Comparison of ENCODE assay signal across 10 cellular contexts in the genomic region with DNA sequence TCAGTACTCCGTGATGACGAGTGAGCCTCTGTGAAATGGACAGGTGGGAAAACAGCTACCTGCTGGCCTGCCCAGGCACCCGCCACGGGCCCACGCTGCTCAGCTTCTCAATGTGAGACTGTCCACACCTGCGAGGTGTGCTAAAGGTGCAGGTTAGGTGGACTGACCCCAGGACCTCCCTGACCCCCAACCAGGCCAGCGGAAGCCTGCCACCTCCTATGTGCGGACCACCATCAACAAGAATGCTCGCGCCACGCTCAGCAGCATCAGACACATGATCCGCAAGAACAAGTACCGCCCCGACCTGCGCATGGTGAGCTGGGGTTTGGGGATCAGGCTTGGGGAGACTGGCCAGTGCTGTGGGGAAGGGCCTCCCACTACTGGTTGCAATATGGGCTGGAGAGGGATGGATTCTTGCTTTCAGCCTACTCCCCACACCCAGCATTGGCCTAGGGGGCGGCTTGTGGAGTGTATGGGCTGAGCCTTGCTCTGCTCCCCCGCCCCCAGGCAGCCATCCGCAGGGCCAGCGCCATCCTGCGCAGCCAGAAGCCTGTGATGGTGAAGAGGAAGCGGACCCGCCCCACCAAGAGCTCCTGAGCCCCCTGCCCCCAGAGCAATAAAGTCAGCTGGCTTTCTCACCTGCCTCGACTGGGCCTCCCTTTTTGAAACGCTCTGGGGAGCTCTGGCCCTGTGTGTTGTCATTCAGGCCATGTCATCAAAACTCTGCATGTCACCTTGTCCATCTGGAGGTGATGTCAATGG. TPM values are rescaled to one million over a fixed set of nuclear protein-coding genes. Genes with fewer than 3 reads are reported as not detected.
DNase-seq lines count a peak whose midpoint lies in the region; ATAC-seq and TF ChIP-seq lines count a peak whose summit lies in the region.
"Had no signal": no experiment of that assay in that cellular context is flagged by ENCODE, and none has a peak within 500 bp of the region (broad histone marks: within the 10 kb centered on the region; RNA-seq: fewer than 3 reads in every experiment).

No MANE protein-coding gene starts in this region.

- POLR2A ChIA-PET in naive thymus-derived CD8-positive, alpha-beta T cell (lab: Charles Lee): interaction anchor here (0.7 to 12.9 kb wide), 6 partner anchors 11 to 284 kb away, joined by 3 to 181 read pairs (median 12); partner anchors contain the start of genes FIZ1 and UBE2S

- H3K36me3 ChIP-seq in KMS-11 (ENCODE audit: insufficient read depth) (peaks cover 18% of the 10 kb centered on the region; the same call in 1 of the 2 replicates), testis (ENCODE audit: low read depth, missing control alignments) (no peaks in the 10 kb centered on the region)

- no peak overlapping the region for H2AFZ ChIP-seq in KMS-11 (ENCODE audit: low read depth)

- peak overlapping the region; percentile 94 for H3K4me2 ChIP-seq in KMS-11

- peaks cover 0 to 2% (median 0%) of the 10 kb centered on the region in 7 donors for H3K9me3 Mint-ChIP-seq in CD14-positive monocyte
- no peaks in the 10 kb centered on the region for H3K9me3 Mint-ChIP-seq in central memory CD8-positive, alpha-beta T cell
- peaks cover 0 to 2% (median 0%) of the 10 kb centered on the region in 9 donors for H3K9me3 Mint-ChIP-seq in naive thymus-derived CD8-positive, alpha-beta T cell

- no peak overlapping the region for H3K9ac ChIP-seq in KMS-11

- H3K27ac Mint-ChIP-seq in CD14-positive monocyte: peak overlapping the region in 5 of 7 donors; percentile 5 to 99 (median 57)
- H3K27ac Mint-ChIP-seq in central memory CD8-positive, alpha-beta T cell (ENCODE audit: low read depth): no peak overlapping the region
- H3K27ac Mint-ChIP-seq in naive thymus-derived CD8-positive, alpha-beta T cell: peak overlapping the region; percentile 31 to 100 (median 99)

- H3K36me3 Mint-ChIP-seq in CD14-positive monocyte: peaks cover 39 to 47% of the 10 kb centered on the region in 2 donors
- peaks cover 52% of the 10 kb centered on the region for H3K36me3 Mint-ChIP-seq in central memory CD8-positive, alpha-beta T cell (ENCODE audit: insufficient read depth)
- H3K36me3 Mint-ChIP-seq in naive thymus-derived CD8-positive, alpha-beta T cell: peaks cover 9 to 56% (median 21%) of the 10 kb centered on the region in 3 donors

- H3K4me3 ChIP-seq in KMS-11 (IDR thresholded peaks at IDR 0.05; ENCODE audit: insufficient read depth, low read depth, low read length): no peak overlapping the region
- no peak overlapping the region for H3K4me3 ChIP-seq in testis

- H4K20me1 ChIP-seq in KMS-11 (ENCODE audit: insufficient read depth): peaks cover 34% of the 10 kb centered on the region

- H3K27me3 Mint-ChIP-seq in CD14-positive monocyte (ENCODE audit: low read depth in 3 of 3): peaks cover 0 to 4% (median 1%) of the 10 kb centered on the region in 3 donors
- no peaks in the 10 kb centered on the region for H3K27me3 Mint-ChIP-seq in central memory CD8-positive, alpha-beta T cell
- no peaks in the 10 kb centered on the region for H3K27me3 Mint-ChIP-seq in naive thymus-derived CD8-positive, alpha-beta T cell

- peaks cover 34% of the 10 kb centered on the region for H3K79me2 ChIP-seq in KMS-11 (ENCODE audit: insufficient read depth, low read depth)

- TF ChIP-seq CTCF in CD14-positive monocyte (IDR thresholded peaks at IDR 0.05) (no peak), KMS-11 (conservative IDR thresholded peaks at IDR 0.05; ENCODE audit: low read depth, low read length) (no peak), omental fat pad (IDR thresholded peaks at IDR 0.05) (no peak), testis (IDR thresholded peaks at IDR 0.05) (no peak)

- H3K27me3 ChIP-seq in KMS-11 (ENCODE audit: insufficient read depth, low read depth) (no peaks in the 10 kb centered on the region), testis (no peaks in the 10 kb centered on the region)

- ATAC-seq in central memory CD8-positive, alpha-beta T cell (replicated peaks; ENCODE audit: extremely low read depth, poor library complexity, severe bottlenecking): no peak
- ATAC-seq in naive thymus-derived CD8-positive, alpha-beta T cell: no peak
- ATAC-seq in omental fat pad (ENCODE audit: low FRiP score): no peak

- intact Hi-C loops in CD14-positive monocyte (cut with micrococcal nuclease): loop anchor here (2.0 to 5.0 kb wide), 2 partner anchors 19 to 86 kb away; partner anchors contain the start of gene UBE2S (in 1 of the 2)
- intact Hi-C loops in testis (cut with DNase I; ENCODE audit: low total_unique reads): no loop called here

- H3K4me3 Mint-ChIP-seq in CD14-positive monocyte: peak overlapping the region in 1 of 2 donors; percentile 100
- peak overlapping the region; percentile 97 for H3K4me3 Mint-ChIP-seq in central memory CD8-positive, alpha-beta T cell
- H3K4me3 Mint-ChIP-seq in naive thymus-derived CD8-positive, alpha-beta T cell: peak overlapping the region; percentile 99 to 100 (median 100)

- H3K4me1 ChIP-seq in KMS-11 (ENCODE audit: low read depth, poor library complexity, severe bottlenecking): peaks cover 29% of the 10 kb centered on the region
- H3K4me1 ChIP-seq in testis: peaks cover 40% of the 10 kb centered on the region

- DNase-seq in CD14-positive monocyte (ENCODE audit: low spot score) (no peak), omental fat pad (ENCODE audit: low spot score) (no peak), testis (no peak), NOMO-1 (lab: John Stamatoyannopoulos, UW; ENCODE audit: unreplicated experiment in 2 of 2) (no peak)
- no peak for DNase-seq in central memory CD8-positive, alpha-beta T cell (ENCODE audit: low spot score in 2 of 2)
- DNase-seq in naive thymus-derived CD8-positive, alpha-beta T cell: peak in 1 of 10 donors; percentile 59
- no peak for DNase-seq in stimulated activated CD4-positive, alpha-beta T cell treated with anti-CD3 and anti-CD28 coated beads, Interleukin-4, amount 100 ng/mL, for 4 hours
- DNase-seq: erythroblast had no signal

- peaks cover 58% of the 10 kb centered on the region for H3K4me1 Mint-ChIP-seq in CD14-positive monocyte
- peaks cover 71% of the 10 kb centered on the region for H3K4me1 Mint-ChIP-seq in central memory CD8-positive, alpha-beta T cell
- peaks cover 26 to 79% (median 69%) of the 10 kb centered on the region in 4 donors for H3K4me1 Mint-ChIP-seq in naive thymus-derived CD8-positive, alpha-beta T cell

- 82 to 85% methylated on average over 15 to 24 of the region's 24 CpGs for WGBS in testis, 2 donors

- H3K27ac ChIP-seq in KMS-11 (no peak overlapping the region), testis (no peak overlapping the region)

- no peaks in the 10 kb centered on the region for H3K9me3 ChIP-seq in testis

- TF ChIP-seq POLR2A in testis (IDR thresholded peaks at IDR 0.05): no peak

RNA-seq across cellular contexts. Expression of gene RPL28, which starts 2.2 kb away (rescaled TPM):
- polyA plus RNA-seq in CD14-positive monocyte: 100 to 1,000 TPM; 199 to 208 TPM
- 1,000 to 10,000 TPM; 2,967 to 2,995 TPM for total RNA-seq in naive thymus-derived CD8-positive, alpha-beta T cell
- polyA plus RNA-seq in naive thymus-derived CD8-positive, alpha-beta T cell: 1,000 to 10,000 TPM in 1 of 3 donors, 100 to 1,000 TPM in 2; 559 to 1,017 (median 787) TPM
- 100 to 1,000 TPM; 490 to 747 (median 555) TPM for total RNA-seq in omental fat pad
- 100 to 1,000 TPM; 284 to 624 TPM for total RNA-seq in testis
- polyA plus RNA-seq in testis (ENCODE audit: insufficient read depth, low read depth, low replicate concordance): 1,024 TPM

RNA-seq across cellular contexts. Expression of gene TMEM238, which starts 3.8 kb away (rescaled TPM):
- not detected for polyA plus RNA-seq in CD14-positive monocyte
- total RNA-seq in naive thymus-derived CD8-positive, alpha-beta T cell: 10 to 100 TPM in 1 of 2 experiments, 1 to 10 TPM in 1; 10.0 to 10.2 TPM
- polyA plus RNA-seq in naive thymus-derived CD8-positive, alpha-beta T cell: 1 to 10 TPM; 1.1 to 1.5 (median 1.3) TPM
- 1 to 10 TPM in 3 of 4 donors, not detected in 1; 1.5 to 1.7 (median 1.6) TPM for total RNA-seq in omental fat pad
- 1 to 10 TPM; 1.7 to 6.4 TPM for total RNA-seq in testis
- 0.91 TPM for polyA plus RNA-seq in testis (ENCODE audit: insufficient read depth, low read depth, low replicate concordance)

RNA-seq across cellular contexts. Expression of gene TMEM190, which starts 11.3 kb away (rescaled TPM):
- polyA plus RNA-seq in CD14-positive monocyte: not detected
- total RNA-seq in naive thymus-derived CD8-positive, alpha-beta T cell: not detected
- polyA plus RNA-seq in naive thymus-derived CD8-positive, alpha-beta T cell: not detected
- total RNA-seq in omental fat pad: not detected
- total RNA-seq in testis: 10 to 100 TPM; 12.9 to 19.2 TPM
- 35.4 TPM for polyA plus RNA-seq in testis (ENCODE audit: insufficient read depth, low read depth, low replicate concordance)
- total RNA-seq: T-helper 1 cell treated with Interleukin-12 subunit alpha and Interleukin-12 subunit beta and Interleukin-4 antibody, amounts not matched to agents 30 ng/mL and 1 ng/mL, for 36 hours had no signal

RNA-seq across cellular contexts. Expression of gene IL11, which starts 17.7 kb away (rescaled TPM):
- polyA plus RNA-seq in CD14-positive monocyte (not detected), testis (ENCODE audit: insufficient read depth, low read depth, low replicate concordance) (1.2 TPM)
- under 1 TPM in 1 of 2 experiments, not detected in 1; 0.21 TPM for total RNA-seq in naive thymus-derived CD8-positive, alpha-beta T cell
- polyA plus RNA-seq in naive thymus-derived CD8-positive, alpha-beta T cell: not detected
- total RNA-seq in omental fat pad (1 to 10 TPM in 1 of 4 donors, under 1 TPM in 1, not detected in 2; 0.28 to 1.2 TPM), testis (1 to 10 TPM; 2.0 to 2.1 TPM)

RNA-seq across cellular contexts. Expression of gene UBE2S, which starts 19.7 kb away (rescaled TPM):
- 10 to 100 TPM; 16.1 to 21.9 TPM for polyA plus RNA-seq in CD14-positive monocyte
- 10 to 100 TPM; 18.1 to 20.2 TPM for total RNA-seq in naive thymus-derived CD8-positive, alpha-beta T cell
- 10 to 100 TPM; 18.6 to 25.8 (median 24.5) TPM for polyA plus RNA-seq in naive thymus-derived CD8-positive, alpha-beta T cell
- 10 to 100 TPM in 2 of 4 donors, 1 to 10 TPM in 2; 7.4 to 25.6 (median 13.0) TPM for total RNA-seq in omental fat pad
- 100 to 1,000 TPM; 150 to 188 TPM for total RNA-seq in testis
- polyA plus RNA-seq in testis (ENCODE audit: insufficient read depth, low read depth, low replicate concordance): 272 TPM

Comparison
In these comparisons a context has a peak if more than half of its experiments do, and no peak if none do; other contexts are left out.
1. RNA of gene TMEM190, which starts 11.3 kb away (total RNA-seq): 12.9 to 19.2 TPM in testis; not detected in naive thymus-derived CD8-positive, alpha-beta T cell and not detected in omental fat pad; every median in the first group is over 10 times any median in the second.